Comparison of ENCODE assay signal across 9 cellular contexts in the genomic region with DNA sequence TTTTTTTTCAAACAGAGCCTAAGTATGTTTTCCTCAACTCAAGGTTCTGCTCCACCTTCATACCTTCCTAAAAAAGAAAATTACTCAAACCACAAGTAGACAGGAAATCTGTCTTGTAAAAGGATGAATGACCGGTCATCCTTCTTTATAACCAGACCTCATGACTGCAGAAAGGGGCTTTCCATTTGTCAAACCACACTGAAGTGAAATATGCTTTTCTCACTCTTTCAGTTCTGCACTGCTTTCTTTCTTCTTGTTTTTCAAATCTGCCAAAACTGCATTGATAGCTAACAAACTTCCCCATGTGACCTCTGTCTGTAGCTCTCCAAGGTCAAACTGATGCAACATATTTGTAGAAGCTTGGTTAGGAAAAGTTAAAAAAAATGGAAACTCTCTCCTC.
A peak's percentile ranks its signal among the peaks of the same experiment; 100 is the strongest.
DNase-seq lines count a peak whose midpoint lies in the region; ATAC-seq and TF ChIP-seq lines count a peak whose summit lies in the region.
"Had no signal": no experiment of that assay in that cellular context is flagged by ENCODE, and none has a peak within 500 bp of the region (broad histone marks: within the 10 kb centered on the region; RNA-seq: fewer than 3 reads in every experiment).

No MANE protein-coding gene starts in this region.

- peak overlapping the region; percentile 2 for H2AFZ ChIP-seq in SU-DHL-6 (ENCODE audit: low read depth, low read length, severe bottlenecking)

- peak; percentile 9 for ATAC-seq in stimulated activated naive CD8-positive, alpha-beta T cell treated with anti-CD3 and anti-CD28 coated beads, Interleukin-15, Interleukin-2, amounts not matched to agents 100 U/mL and 50 U/mL, for 24 hours
- no peak for ATAC-seq in stimulated activated naive CD8-positive, alpha-beta T cell treated with anti-CD3 and anti-CD28 coated beads, Interleukin-15, amount 100 ng/mL, for 72 hours
- ATAC-seq in HG02970 (IDR thresholded peaks at IDR 0.05; ENCODE audit: low FRiP score, unreplicated experiment) (peak; percentile 82), upper lobe of left lung (ENCODE audit: low FRiP score in 2 of 2) (no peak)

- no peaks in the 10 kb centered on the region for H3K27me3 ChIP-seq in SU-DHL-6 (ENCODE audit: low read length)
- H3K27me3 ChIP-seq in upper lobe of left lung = no peaks in the 10 kb centered on the region

- TF ChIP-seq CTCF in SU-DHL-6 (IDR thresholded peaks at IDR 0.05; ENCODE audit: insufficient read depth, low read length, poor library complexity, severe bottlenecking) = no peak
- no peak for TF ChIP-seq CTCF in upper lobe of left lung (IDR thresholded peaks at IDR 0.05)

- peaks cover 6% of the 10 kb centered on the region for H3K4me1 Mint-ChIP-seq in stimulated activated naive CD8-positive, alpha-beta T cell treated with anti-CD3 and anti-CD28 coated beads, Interleukin-15, amount 100 ng/mL, for 72 hours

- no peaks in the 10 kb centered on the region for H4K20me1 ChIP-seq in SU-DHL-6 (ENCODE audit: low read depth, low read length)

- 0 out of 2 replicates have a peak, but pooled peaks cover 12% of the 10 kb centered on the region for H3F3A ChIP-seq in SU-DHL-6 (ENCODE audit: insufficient read depth)

- H3K9me2 ChIP-seq in SU-DHL-6 (replicated peaks; ENCODE audit: insufficient read depth, low read length) = no peaks in the 10 kb centered on the region

- H3K4me2 ChIP-seq in SU-DHL-6 (ENCODE audit: low read depth, low read length, poor library complexity, severe bottlenecking) = peak overlapping the region; percentile 49

- no peak for TF ChIP-seq EP300 in upper lobe of left lung (IDR thresholded peaks at IDR 0.05)

- H3K27ac ChIP-seq in SU-DHL-6 (ENCODE audit: low read depth, low read length) (peak overlapping the region; percentile 85), upper lobe of left lung (peak overlapping the region in 2 of 4 donors; percentile 17 to 22)

- H3K9me3 ChIP-seq in SU-DHL-6 (ENCODE audit: insufficient read depth, low read length) (no peaks in the 10 kb centered on the region), upper lobe of left lung (no peaks in the 10 kb centered on the region)

- no peak for DNase-seq in stimulated activated naive CD8-positive, alpha-beta T cell treated with anti-CD3 and anti-CD28 coated beads, Interleukin-15, Interleukin-2, amounts not matched to agents 100 U/mL and 50 U/mL, for 24 hours
- no peak for DNase-seq in stimulated activated naive CD8-positive, alpha-beta T cell treated with anti-CD3 and anti-CD28 coated beads, Interleukin-15, amount 100 ng/mL, for 72 hours
- no peak for DNase-seq in DMS53 (lab: John Stamatoyannopoulos, UW)
- DNase-seq in NCI-H1436 (lab: John Stamatoyannopoulos, UW) = no peak
- no peak for DNase-seq in COR-L47 (lab: John Stamatoyannopoulos, UW)
- DNase-seq in upper lobe of left lung = no peak
- DNase-seq: T1000 had no signal

- no peaks in the 10 kb centered on the region for H3K79me2 ChIP-seq in SU-DHL-6 (ENCODE audit: insufficient read depth, low read length)

- H3K36me3 ChIP-seq in SU-DHL-6 (ENCODE audit: low read length) (no peaks in the 10 kb centered on the region), upper lobe of left lung (peaks cover 0 to 43% (median 3%) of the 10 kb centered on the region in 4 donors)

- 47 to 65% methylated on average over 1 of the region's 1 CpG for WGBS in upper lobe of left lung, 2 donors

- no peak for TF ChIP-seq POLR2A in upper lobe of left lung (IDR thresholded peaks at IDR 0.05)

- H3K9ac ChIP-seq in SU-DHL-6 (ENCODE audit: low read length) = peak overlapping the region; percentile 27; the same call in 1 of the 2 replicates

- no peak overlapping the region for H3K27ac Mint-ChIP-seq in stimulated activated naive CD8-positive, alpha-beta T cell treated with anti-CD3 and anti-CD28 coated beads, Interleukin-15, amount 100 ng/mL, for 72 hours

- peaks cover 15 to 31% (median 17%) of the 10 kb centered on the region in 4 donors for H3K4me1 ChIP-seq in upper lobe of left lung

- H3K9me3 Mint-ChIP-seq in stimulated activated naive CD8-positive, alpha-beta T cell treated with anti-CD3 and anti-CD28 coated beads, Interleukin-15, amount 100 ng/mL, for 72 hours = no peaks in the 10 kb centered on the region

- H3K27me3 Mint-ChIP-seq in stimulated activated naive CD8-positive, alpha-beta T cell treated with anti-CD3 and anti-CD28 coated beads, Interleukin-15, amount 100 ng/mL, for 72 hours = no peaks in the 10 kb centered on the region

- H3K4me3 Mint-ChIP-seq in stimulated activated naive CD8-positive, alpha-beta T cell treated with anti-CD3 and anti-CD28 coated beads, Interleukin-15, amount 100 ng/mL, for 72 hours = no peak overlapping the region

- H3K4me3 ChIP-seq in SU-DHL-6 (ENCODE audit: insufficient read depth, low read length, poor library complexity, severe bottlenecking) (peak overlapping the region; percentile 0), upper lobe of left lung (no peak overlapping the region)

Comparison
In these comparisons a context has a peak if more than half of its experiments do, and no peak if none do; other contexts are left out.
1. ATAC-seq: peak in stimulated activated naive CD8-positive, alpha-beta T cell treated with anti-CD3 and anti-CD28 coated beads, Interleukin-15, Interleukin-2, amounts not matched to agents 100 U/mL and 50 U/mL, for 24 hours (single experiment) and HG02970 (single experiment); none in stimulated activated naive CD8-positive, alpha-beta T cell treated with anti-CD3 and anti-CD28 coated beads, Interleukin-15, amount 100 ng/mL, for 72 hours (single experiment) and upper lobe of left lung (0 of 2).